ENCODE assay signal across 3 cellular contexts in the genomic region with DNA sequence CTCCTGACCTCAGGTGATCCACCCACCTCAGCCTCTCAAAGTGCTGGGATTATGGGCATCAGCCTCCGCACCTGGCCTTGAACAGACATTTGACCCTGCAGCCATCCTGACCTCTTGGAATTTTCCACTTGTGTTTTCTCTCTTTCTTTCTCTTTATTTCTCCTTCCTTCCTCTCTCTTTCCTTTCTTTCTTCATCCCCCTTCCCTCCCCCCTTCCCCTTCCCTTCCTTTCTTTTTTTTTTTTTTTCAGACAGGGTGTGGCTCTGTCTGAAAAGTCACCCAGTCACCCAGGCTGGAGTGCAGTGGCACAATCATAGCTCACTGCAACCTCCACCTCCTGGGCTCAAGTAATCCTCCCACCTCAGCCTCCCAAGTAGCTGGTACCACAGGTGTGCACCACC.
TF ChIP-seq lines count a peak whose summit lies in the region.

No MANE protein-coding gene starts in this region.

TF ChIP-seq in HEK293, 187 proteins besides CTCF, POLR2A, EP300 and RAD21:
- TF ChIP-seq ZNF366 (tag by site-specific recombination; conservative IDR thresholded peaks at IDR 0.05) (peak; percentile 48), PRDM1 (tag by site-specific recombination; IDR thresholded peaks at IDR 0.05) (peak; percentile 84)

TF ChIP-seq in K562, 482 proteins besides CTCF, POLR2A, EP300 and RAD21:
- TF ChIP-seq, protein P1, sequence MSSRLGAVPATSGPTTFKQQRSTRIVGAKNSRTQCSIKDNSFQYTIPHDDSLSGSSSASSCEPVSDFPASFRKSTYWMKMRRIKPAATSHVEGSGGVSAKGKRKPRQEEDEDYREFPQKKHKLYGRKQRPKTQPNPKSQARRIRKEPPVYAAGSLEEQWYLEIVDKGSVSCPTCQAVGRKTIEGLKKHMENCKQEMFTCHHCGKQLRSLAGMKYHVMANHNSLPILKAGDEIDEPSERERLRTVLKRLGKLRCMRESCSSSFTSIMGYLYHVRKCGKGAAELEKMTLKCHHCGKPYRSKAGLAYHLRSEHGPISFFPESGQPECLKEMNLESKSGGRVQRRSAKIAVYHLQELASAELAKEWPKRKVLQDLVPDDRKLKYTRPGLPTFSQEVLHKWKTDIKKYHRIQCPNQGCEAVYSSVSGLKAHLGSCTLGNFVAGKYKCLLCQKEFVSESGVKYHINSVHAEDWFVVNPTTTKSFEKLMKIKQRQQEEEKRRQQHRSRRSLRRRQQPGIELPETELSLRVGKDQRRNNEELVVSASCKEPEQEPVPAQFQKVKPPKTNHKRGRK (tag; IDR thresholded peaks at IDR 0.05): peak; percentile 65; the same call in 1 of the 2 replicates
- peak; percentile 55; the same call in 1 of the 2 replicates for TF ChIP-seq ZNF384 (IDR thresholded peaks at IDR 0.05; ENCODE audit: low read depth, low read length)

TF ChIP-seq in HepG2, 621 proteins besides CTCF, POLR2A, EP300 and RAD21:
- TF ChIP-seq, protein P2, sequence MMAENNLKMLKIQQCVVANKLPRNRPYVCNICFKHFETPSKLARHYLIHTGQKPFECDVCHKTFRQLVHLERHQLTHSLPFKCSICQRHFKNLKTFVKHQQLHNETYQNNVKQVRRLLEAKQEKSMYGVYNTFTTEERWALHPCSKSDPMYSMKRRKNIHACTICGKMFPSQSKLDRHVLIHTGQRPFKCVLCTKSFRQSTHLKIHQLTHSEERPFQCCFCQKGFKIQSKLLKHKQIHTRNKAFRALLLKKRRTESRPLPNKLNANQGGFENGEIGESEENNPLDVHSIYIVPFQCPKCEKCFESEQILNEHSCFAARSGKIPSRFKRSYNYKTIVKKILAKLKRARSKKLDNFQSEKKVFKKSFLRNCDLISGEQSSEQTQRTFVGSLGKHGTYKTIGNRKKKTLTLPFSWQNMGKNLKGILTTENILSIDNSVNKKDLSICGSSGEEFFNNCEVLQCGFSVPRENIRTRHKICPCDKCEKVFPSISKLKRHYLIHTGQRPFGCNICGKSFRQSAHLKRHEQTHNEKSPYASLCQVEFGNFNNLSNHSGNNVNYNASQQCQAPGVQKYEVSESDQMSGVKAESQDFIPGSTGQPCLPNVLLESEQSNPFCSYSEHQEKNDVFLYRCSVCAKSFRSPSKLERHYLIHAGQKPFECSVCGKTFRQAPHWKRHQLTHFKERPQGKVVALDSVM (CRISPR knock-in tag; IDR thresholded peaks at IDR 0.05): 0 out of 2 replicates have a peak, but pooled peaks have one; percentile 40
